In genomic region chr2:27054721-27055120, GRCh38 we compare ENCODE assay signal across 14 cellular contexts. TPM values are rescaled to one million over a fixed set of nuclear protein-coding genes. Genes with fewer than 3 reads are reported as not detected.
A peak's percentile ranks its signal among the peaks of the same experiment; 100 is the strongest.
DNase-seq lines count a peak whose midpoint lies in the region; ATAC-seq and TF ChIP-seq lines count a peak whose summit lies in the region.
"Had no signal": no experiment of that assay in that cellular context is flagged by ENCODE, and none has a peak within 500 bp of the region (broad histone marks: within the 10 kb centered on the region; RNA-seq: fewer than 3 reads in every experiment).

No MANE protein-coding gene starts in this region.

- ATAC-seq in natural killer cell, result no peak
- no peak for ATAC-seq in natural killer cell treated with Interleukin-12 subunit alpha and Interleukin-12 subunit beta and Interleukin-15 and Interleukin-18, amount 100 ng/mL, for 72 hours
- ATAC-seq in HG03196 (IDR thresholded peaks at IDR 0.05; ENCODE audit: unreplicated experiment), result no peak
- ATAC-seq in HG03025 (IDR thresholded peaks at IDR 0.05; ENCODE audit: low FRiP score, unreplicated experiment), result no peak
- no peak for ATAC-seq in HG03354 (IDR thresholded peaks at IDR 0.05; ENCODE audit: poor library complexity, severe bottlenecking, unreplicated experiment)
- ATAC-seq: CD8-positive, alpha-beta T cell had no signal

- peaks cover 24 to 34% of the 10 kb centered on the region in 2 donors for H3K4me1 Mint-ChIP-seq in natural killer cell
- H3K4me1 Mint-ChIP-seq in natural killer cell treated with Interleukin-12 subunit alpha and Interleukin-12 subunit beta and Interleukin-15 and Interleukin-18, amount 100 ng/mL, for 72 hours (ENCODE audit: low read depth in 2 of 2), result peaks cover 22 to 30% of the 10 kb centered on the region in 2 donors
- peaks cover 30% of the 10 kb centered on the region for H3K4me1 Mint-ChIP-seq in endothelial cell (ENCODE audit: unreplicated experiment)
- H3K4me1 Mint-ChIP-seq in neural crest cell, result peaks cover 21% of the 10 kb centered on the region
- peaks cover 12% of the 10 kb centered on the region for H3K4me1 Mint-ChIP-seq in activated CD4-positive, alpha-beta memory T cell treated with anti-CD3 and anti-CD28 coated beads for 36 hours (ENCODE audit: low read depth)

- H3K27me3 Mint-ChIP-seq in natural killer cell (ENCODE audit: low read depth in 2 of 2) (peaks cover 6 to 12% of the 10 kb centered on the region in 2 donors), endothelial cell (ENCODE audit: unreplicated experiment) (peaks cover 27% of the 10 kb centered on the region), neural crest cell (ENCODE audit: low read depth) (peaks cover 15% of the 10 kb centered on the region)
- peaks cover 0 to 2% of the 10 kb centered on the region in 2 donors for H3K27me3 Mint-ChIP-seq in natural killer cell treated with Interleukin-12 subunit alpha and Interleukin-12 subunit beta and Interleukin-15 and Interleukin-18, amount 100 ng/mL, for 72 hours
- peaks cover 8% of the 10 kb centered on the region for H3K27me3 Mint-ChIP-seq in activated CD4-positive, alpha-beta memory T cell treated with anti-CD3 and anti-CD28 coated beads for 36 hours

- TF ChIP-seq CTCF in natural killer cell (IDR thresholded peaks at IDR 0.05), result no peak
- TF ChIP-seq CTCF in endothelial cell (IDR thresholded peaks at IDR 0.05; ENCODE audit: unreplicated experiment), result no peak
- TF ChIP-seq CTCF in neural crest cell (conservative IDR thresholded peaks at IDR 0.05), result no peak

- POLR2A ChIA-PET in activated CD4-positive, alpha-beta memory T cell treated with anti-CD3 and anti-CD28 coated beads for 36 hours (lab: Charles Lee), result interaction anchor here (0.8 kb wide), 1 partner anchor 17 kb away, joined by 3 read pairs; the partner anchor contains the start of gene OST4

- intact Hi-C loops in natural killer cell (cut with micrococcal nuclease), result loop anchor here (5.0 kb wide), 1 partner anchor 78 kb away; the partner anchor contains the start of gene PREB
- intact Hi-C loops in activated CD4-positive, alpha-beta memory T cell treated with anti-CD3 and anti-CD28 coated beads for 36 hours (cut with micrococcal nuclease), result loop anchor here (5.0 to 10.0 kb wide), 2 partner anchors 68 to 270 kb away; partner anchors contain the start of genes ABHD1 and CENPA

- H3K27ac Mint-ChIP-seq in natural killer cell (peak overlapping the region in 1 of 2 donors; percentile 42), endothelial cell (ENCODE audit: unreplicated experiment) (no peak overlapping the region), neural crest cell (ENCODE audit: unreplicated experiment) (no peak overlapping the region)
- H3K27ac Mint-ChIP-seq in natural killer cell treated with Interleukin-12 subunit alpha and Interleukin-12 subunit beta and Interleukin-15 and Interleukin-18, amount 100 ng/mL, for 72 hours, result peak overlapping the region in 1 of 2 donors; percentile 29
- no peak overlapping the region for H3K27ac Mint-ChIP-seq in activated CD4-positive, alpha-beta memory T cell treated with anti-CD3 and anti-CD28 coated beads for 36 hours
- H3K27ac Mint-ChIP-seq: CD8-positive, alpha-beta T cell had no signal

- peaks cover 11% of the 10 kb centered on the region for H3K36me3 Mint-ChIP-seq in natural killer cell
- H3K36me3 Mint-ChIP-seq in natural killer cell treated with Interleukin-12 subunit alpha and Interleukin-12 subunit beta and Interleukin-15 and Interleukin-18, amount 100 ng/mL, for 72 hours, result peaks cover 22% of the 10 kb centered on the region
- peaks cover 46% of the 10 kb centered on the region for H3K36me3 Mint-ChIP-seq in endothelial cell (ENCODE audit: low read depth, unreplicated experiment)
- H3K36me3 Mint-ChIP-seq in neural crest cell (ENCODE audit: low read depth), result peaks cover 18% of the 10 kb centered on the region
- H3K36me3 Mint-ChIP-seq in activated CD4-positive, alpha-beta memory T cell treated with anti-CD3 and anti-CD28 coated beads for 36 hours, result peaks cover 26% of the 10 kb centered on the region

- peak overlapping the region; percentile 56 for H3K4me3 Mint-ChIP-seq in natural killer cell
- H3K4me3 Mint-ChIP-seq in natural killer cell treated with Interleukin-12 subunit alpha and Interleukin-12 subunit beta and Interleukin-15 and Interleukin-18, amount 100 ng/mL, for 72 hours, result no peak overlapping the region
- H3K4me3 Mint-ChIP-seq in endothelial cell (ENCODE audit: unreplicated experiment), result peak overlapping the region; percentile 20
- H3K4me3 Mint-ChIP-seq in neural crest cell, result peak overlapping the region; percentile 92
- no peak overlapping the region for H3K4me3 Mint-ChIP-seq in activated CD4-positive, alpha-beta memory T cell treated with anti-CD3 and anti-CD28 coated beads for 36 hours
- H3K4me3 Mint-ChIP-seq: CD14-positive monocyte; CD8-positive, alpha-beta T cell had no signal

- DNase-seq in natural killer cell, result no peak
- no peak for DNase-seq in natural killer cell treated with Interleukin-12 subunit alpha and Interleukin-12 subunit beta and Interleukin-15 and Interleukin-18, amount 100 ng/mL, for 72 hours (ENCODE audit: low spot score)
- DNase-seq in endothelial cell (ENCODE audit: low spot score), result no peak
- DNase-seq in neural crest cell (ENCODE audit: low read depth, low spot score), result no peak
- no peak for DNase-seq in activated CD4-positive, alpha-beta memory T cell treated with anti-CD3 and anti-CD28 coated beads for 36 hours
- DNase-seq: 8988T; CD8-positive, alpha-beta T cell; COR-L47; GM23248; IMR-90 had no signal

- H3K9me3 Mint-ChIP-seq in natural killer cell, result peaks cover 0 to 2% of the 10 kb centered on the region in 2 donors
- H3K9me3 Mint-ChIP-seq in natural killer cell treated with Interleukin-12 subunit alpha and Interleukin-12 subunit beta and Interleukin-15 and Interleukin-18, amount 100 ng/mL, for 72 hours, result no peaks in the 10 kb centered on the region
- H3K9me3 Mint-ChIP-seq in endothelial cell (ENCODE audit: unreplicated experiment), result no peaks in the 10 kb centered on the region
- peaks cover 5% of the 10 kb centered on the region for H3K9me3 Mint-ChIP-seq in neural crest cell
- peaks cover 5% of the 10 kb centered on the region for H3K9me3 Mint-ChIP-seq in activated CD4-positive, alpha-beta memory T cell treated with anti-CD3 and anti-CD28 coated beads for 36 hours
- H3K9me3 Mint-ChIP-seq: CD14-positive monocyte; CD8-positive, alpha-beta T cell had no signal

- CTCF ChIA-PET in activated CD4-positive, alpha-beta memory T cell treated with anti-CD3 and anti-CD28 coated beads for 36 hours (lab: Charles Lee), result interaction anchor here (1.3 to 1.7 kb wide), 2 partner anchors 17 to 93 kb away, joined by 4 to 5 read pairs; partner anchors contain the start of gene OST4

RNA-seq across cellular contexts. Expression of gene AGBL5, which starts 3.3 kb away (rescaled TPM):
- 10 to 100 TPM in 2 of 3 donors, 1 to 10 TPM in 1; 10.0 to 12.0 (median 10.8) TPM for total RNA-seq in natural killer cell
- total RNA-seq in natural killer cell treated with Interleukin-12 subunit alpha and Interleukin-12 subunit beta and Interleukin-15 and Interleukin-18, amount 100 ng/mL, for 72 hours, result 10 to 100 TPM; 12.5 to 20.5 TPM
- 32.5 TPM for total RNA-seq in endothelial cell (ENCODE audit: unreplicated experiment)
- 67.2 and 67.7 TPM in 2 replicates for total RNA-seq in neural crest cell
- total RNA-seq in activated CD4-positive, alpha-beta memory T cell treated with anti-CD3 and anti-CD28 coated beads for 36 hours, result 10 to 100 TPM; 12.9 to 14.1 TPM

RNA-seq across cellular contexts. Expression of gene OST4, which starts 16.7 kb away (rescaled TPM):
- 100 to 1,000 TPM; 178 to 207 (median 192) TPM for total RNA-seq in natural killer cell
- total RNA-seq in natural killer cell treated with Interleukin-12 subunit alpha and Interleukin-12 subunit beta and Interleukin-15 and Interleukin-18, amount 100 ng/mL, for 72 hours, result 100 to 1,000 TPM; 286 to 393 TPM
- 379 TPM for total RNA-seq in endothelial cell (ENCODE audit: unreplicated experiment)
- total RNA-seq in neural crest cell, result 232 and 236 TPM in 2 replicates
- total RNA-seq in activated CD4-positive, alpha-beta memory T cell treated with anti-CD3 and anti-CD28 coated beads for 36 hours, result 100 to 1,000 TPM; 307 to 310 TPM

RNA-seq across cellular contexts. Expression of gene TMEM214, which starts 22.0 kb away (rescaled TPM):
- total RNA-seq in natural killer cell (10 to 100 TPM; 64.9 to 81.1 (median 79.2) TPM), endothelial cell (ENCODE audit: unreplicated experiment) (55.3 TPM), neural crest cell (54.0 and 55.2 TPM in 2 replicates)
- total RNA-seq in natural killer cell treated with Interleukin-12 subunit alpha and Interleukin-12 subunit beta and Interleukin-15 and Interleukin-18, amount 100 ng/mL, for 72 hours, result 100 to 1,000 TPM; 132 to 176 TPM
- 10 to 100 TPM; 52.4 to 60.1 TPM for total RNA-seq in activated CD4-positive, alpha-beta memory T cell treated with anti-CD3 and anti-CD28 coated beads for 36 hours

RNA-seq across cellular contexts. Expression of gene EMILIN1, which starts 23.7 kb away (rescaled TPM):
- total RNA-seq in natural killer cell (under 1 TPM; 0.31 to 0.78 (median 0.41) TPM), endothelial cell (ENCODE audit: unreplicated experiment) (2.1 TPM), neural crest cell (22.6 and 24.1 TPM in 2 replicates)
- total RNA-seq in natural killer cell treated with Interleukin-12 subunit alpha and Interleukin-12 subunit beta and Interleukin-15 and Interleukin-18, amount 100 ng/mL, for 72 hours, result 10 to 100 TPM in 1 of 2 donors, 1 to 10 TPM in 1; 8.7 to 14.2 TPM
- under 1 TPM; 0.29 to 0.51 TPM for total RNA-seq in activated CD4-positive, alpha-beta memory T cell treated with anti-CD3 and anti-CD28 coated beads for 36 hours

RNA-seq across cellular contexts. Expression of gene KHK, which starts 31.9 kb away (rescaled TPM):
- total RNA-seq in natural killer cell (1 to 10 TPM; 3.7 to 4.0 (median 3.8) TPM), endothelial cell (ENCODE audit: unreplicated experiment) (1.4 TPM), neural crest cell (10.0 and 10.6 TPM in 2 replicates)
- total RNA-seq in natural killer cell treated with Interleukin-12 subunit alpha and Interleukin-12 subunit beta and Interleukin-15 and Interleukin-18, amount 100 ng/mL, for 72 hours, result 1 to 10 TPM; 2.5 to 5.1 TPM
- total RNA-seq in activated CD4-positive, alpha-beta memory T cell treated with anti-CD3 and anti-CD28 coated beads for 36 hours, result 10 to 100 TPM; 12.7 to 13.3 TPM
- total RNA-seq: GM23248 had no signal

Comparison
In these comparisons a context has a peak if more than half of its experiments do, and no peak if none do; other contexts are left out.
1. H3K4me3 Mint-ChIP-seq: peak in natural killer cell (single experiment), endothelial cell (single experiment) and neural crest cell (single experiment); none in natural killer cell treated with Interleukin-12 subunit alpha and Interleukin-12 subunit beta and Interleukin-15 and Interleukin-18, amount 100 ng/mL, for 72 hours (single experiment) and activated CD4-positive, alpha-beta memory T cell treated with anti-CD3 and anti-CD28 coated beads for 36 hours (single experiment).